8 cellular contexts compared by ENCODE assay signal in genomic region chr17:43006639-43007551, GRCh38. TPM values are rescaled to one million over a fixed set of nuclear protein-coding genes. Genes with fewer than 3 reads are reported as not detected.
A peak's percentile ranks its signal among the peaks of the same experiment; 100 is the strongest.
DNase-seq lines count a peak whose midpoint lies in the region; ATAC-seq lines count a peak whose summit lies in the region.

Gene IFI35, plus strand, starts transcription at chr17:43006784. Its CDS starts 164 bp downstream, at chr17:43006948.

- ATAC-seq in GM18498 (IDR thresholded peaks at IDR 0.05; ENCODE audit: unreplicated experiment) (peak; percentile 88), HG03108 (IDR thresholded peaks at IDR 0.05; ENCODE audit: unreplicated experiment) (peak; percentile 81), HG03378 (IDR thresholded peaks at IDR 0.05; ENCODE audit: unreplicated experiment) (no peak)

- H3K9ac ChIP-seq in NT2/D1 (ENCODE audit: insufficient read length, low read depth): peak within 1 kb of the TSS; percentile 77
- H3K9ac ChIP-seq in endocrine pancreas (ENCODE audit: control insufficient read depth, insufficient read depth, low read length): peak within 1 kb of the TSS; percentile 20

- no peak within 1 kb of the TSS for H3K4me3 ChIP-seq in NT2/D1 (ENCODE audit: insufficient read length, low read depth)
- peak within 1 kb of the TSS; percentile 23 for H3K4me3 ChIP-seq in endocrine pancreas (ENCODE audit: control insufficient read depth, insufficient read depth, low read length)
- peak within 1 kb of the TSS; percentile 11 for H3K4me3 ChIP-seq in mesodermal cell (ENCODE audit: extremely low read depth, insufficient read depth, low read length, poor library complexity, severe bottlenecking)

- peaks cover 8% of the 10 kb centered on the region for H3K4me1 ChIP-seq in NT2/D1 (ENCODE audit: insufficient read depth, insufficient read length)
- H3K4me1 ChIP-seq in endocrine pancreas (ENCODE audit: control insufficient read depth, insufficient read depth, low read length): no peaks in the 10 kb centered on the region
- peaks cover 22% of the 10 kb centered on the region for H3K4me1 ChIP-seq in mesodermal cell (ENCODE audit: control insufficient read depth, insufficient read depth, low read length, poor library complexity, severe bottlenecking)

- 19 to 46% methylated on average over 10 to 12 of the region's 18 CpGs for WGBS in mesodermal cell (ENCODE audit: insufficient coverage in 2 of 2), 2 experiments

- H3K27ac ChIP-seq in mesodermal cell (ENCODE audit: low read depth, low read length, severe bottlenecking): peak within 1 kb of the TSS; percentile 76

- no peaks in the 10 kb centered on the region for H3K27me3 ChIP-seq in NT2/D1 (ENCODE audit: insufficient read depth, insufficient read length)
- no peaks in the 10 kb centered on the region for H3K27me3 ChIP-seq in endocrine pancreas (ENCODE audit: control insufficient read depth, insufficient read depth, low read length)

- H3K9me3 ChIP-seq in NT2/D1 (ENCODE audit: insufficient read depth, low read length) (no peaks in the 10 kb centered on the region), endocrine pancreas (ENCODE audit: control insufficient read depth, low read length) (no peaks in the 10 kb centered on the region), mesodermal cell (ENCODE audit: control insufficient read depth, low read length) (no peaks in the 10 kb centered on the region)

- DNase-seq in NT2/D1 (ENCODE audit: low read depth, low spot score): no peak
- DNase-seq in activated CD8-positive, alpha-beta memory T cell treated with anti-CD3 and anti-CD28 coated beads, Interleukin-2, amount 50 U/mL, for 1 hour (ENCODE audit: extremely low read depth): peak; percentile 59
- DNase-seq in stimulated activated CD8-positive, alpha-beta memory T cell treated with anti-CD3 and anti-CD28 coated beads, Interleukin-2, amount 100 ng/mL, for 1 hour (ENCODE audit: low read depth in 2 of 2): peak; percentile 62 to 77

- H3K36me3 ChIP-seq in NT2/D1 (ENCODE audit: insufficient read depth, insufficient read length, low read length): peaks cover 42% of the 10 kb centered on the region
- H3K36me3 ChIP-seq in endocrine pancreas (ENCODE audit: control insufficient read depth, insufficient read depth, low read length): peaks cover 2% of the 10 kb centered on the region
- peaks cover 27% of the 10 kb centered on the region for H3K36me3 ChIP-seq in mesodermal cell (ENCODE audit: control insufficient read depth, insufficient read depth, low read length)

RNA-seq across cellular contexts. Expression of gene IFI35, which starts in this region (rescaled TPM):
- polyA plus RNA-seq in mesodermal cell (2013, experiment 1 of 2): 0.88 TPM
- 1.4 TPM for polyA plus RNA-seq in mesodermal cell (2013, experiment 2 of 2)
